In genomic region chr6:36873612-36874011, GRCh38 we compare ENCODE assay signal across 8 cellular contexts. TPM values are rescaled to one million over a fixed set of nuclear protein-coding genes. Genes with fewer than 3 reads are reported as not detected.
DNase-seq lines count a peak whose midpoint lies in the region; ATAC-seq, FAIRE-seq and TF ChIP-seq lines count a peak whose summit lies in the region.

No MANE protein-coding gene starts in this region.

- H3K27ac ChIP-seq in DOHH2 (ENCODE audit: low read depth, low read length) (peak overlapping the region; percentile 71), KMS-11 (peak overlapping the region; percentile 87; the same call in 1 of the 2 replicates), K562 (ENCODE audit: extremely low read depth, low read depth, low read length) (peak overlapping the region; percentile 100), mucosa of rectum (ENCODE audit: low read depth in 2 of 2, low read length in 2 of 2) (no peak overlapping the region)

- intact Hi-C loops in K562 (cut with micrococcal nuclease), result no loop called here
- intact Hi-C loops in head of caudate nucleus (cut with DNase I), result no loop called here

- CTCF ChIA-PET in K562 (lab: Yijun Ruan, JAX; ENCODE audit: low intra/inter-chr PET ratio), result interaction anchor here (0.6 kb wide), 1 partner anchor 10 kb away, joined by 3 read pairs; no protein-coding TSS in a partner anchor

- TF ChIP-seq POLR2A in K562 (conservative IDR thresholded peaks at IDR 0.05), result no peak

- WGBS in K562 (ENCODE audit: insufficient coverage, low coverage, missing lambda C conversion rate), result 0% methylated on average over 2 of the region's 2 CpGs

- peaks cover 41% of the 10 kb centered on the region for H3K36me3 ChIP-seq in DOHH2 (ENCODE audit: control insufficient read depth, low read length)
- peaks cover 2% of the 10 kb centered on the region; the same call in 1 of the 2 replicates for H3K36me3 ChIP-seq in KMS-11 (ENCODE audit: insufficient read depth)
- peaks cover 46% of the 10 kb centered on the region for H3K36me3 ChIP-seq in K562 (ENCODE audit: control insufficient read depth, insufficient read depth, low read length)
- H3K36me3 ChIP-seq in mucosa of rectum (ENCODE audit: control insufficient read depth in 2 of 2, insufficient read depth in 2 of 2, low read length in 2 of 2), result no peaks in the 10 kb centered on the region

- in situ Hi-C loops in K562 (cut with MboI), result no loop called here

- H3K9ac ChIP-seq in KMS-11 (peak overlapping the region; percentile 95; the same call in 1 of the 2 replicates), K562 (ENCODE audit: insufficient read depth in 1 of 2, low read depth in 2 of 2, low read length in 2 of 2) (peak overlapping the region; percentile 98 to 100), mucosa of rectum (ENCODE audit: low read depth in 1 of 2, low read length in 2 of 2) (peak overlapping the region in 1 of 2 donors; percentile 36)

- H3K9me3 ChIP-seq in DOHH2 (ENCODE audit: control insufficient read depth, insufficient read depth, low read length), result no peaks in the 10 kb centered on the region
- H3K9me3 ChIP-seq in K562 (replicated peaks; ENCODE audit: control insufficient read depth, insufficient read depth, low read depth, low read length), result no peaks in the 10 kb centered on the region
- H3K9me3 ChIP-seq in mucosa of rectum (ENCODE audit: control insufficient read depth in 2 of 2, low read length in 2 of 2), result no peaks in the 10 kb centered on the region

- H3K27me3 ChIP-seq in DOHH2 (ENCODE audit: control insufficient read depth, low read length) (no peaks in the 10 kb centered on the region), KMS-11 (ENCODE audit: insufficient read depth, low read depth) (no peaks in the 10 kb centered on the region), K562 (ENCODE audit: control insufficient read depth in 2 of 2, insufficient read depth in 2 of 2, low read length in 2 of 2) (no peaks in the 10 kb centered on the region), mucosa of rectum (ENCODE audit: control insufficient read depth in 2 of 2, insufficient read depth in 2 of 2, low read length in 2 of 2) (no peaks in the 10 kb centered on the region)

- peak; percentile 68 for ATAC-seq in K562

- POLR2A ChIA-PET in K562 (lab: Yijun Ruan, JAX), result interaction anchor here (0.6 to 7.8 kb wide), 12 partner anchors 9 to 905 kb away, joined by 3 to 80 read pairs (median 6); partner anchors contain the start of genes C6orf89 and MTCH1

- TF ChIP-seq RAD21 in K562 (CRISPR knock-in tag; conservative IDR thresholded peaks at IDR 0.05 in 1 of 2, IDR thresholded peaks at IDR 0.05 in 1 of 2), result peak in 1 of 2 experiments; percentile 50; a peak in 2 of 4 replicates

- H3K4me2 ChIP-seq in DOHH2 (ENCODE audit: low read length), result peak overlapping the region; percentile 70
- H3K4me2 ChIP-seq in KMS-11, result peak overlapping the region; percentile 88
- peak overlapping the region; percentile 99 for H3K4me2 ChIP-seq in K562 (ENCODE audit: insufficient read depth, low read length)

- FAIRE-seq in K562 (lab: Jason Lieb, UNC), result peak; percentile 32

- H2AFZ ChIP-seq in KMS-11 (ENCODE audit: low read depth), result peak overlapping the region; percentile 91
- peak overlapping the region; percentile 100 for H2AFZ ChIP-seq in K562 (ENCODE audit: low read depth, low read length)

- H3F3A ChIP-seq in DOHH2 (ENCODE audit: control insufficient read depth, insufficient read depth), result no peaks in the 10 kb centered on the region

- no peak for TF ChIP-seq EP300 in K562 (IDR thresholded peaks at IDR 0.05; ENCODE audit: low read length)

- H3K9me1 ChIP-seq in K562 (ENCODE audit: control insufficient read depth, insufficient read depth, low read length), result no peaks in the 10 kb centered on the region

- peak in 2 of 4 experiments; percentile 60 to 61 for DNase-seq in K562 (ENCODE audit: extremely low read depth in 1 of 4, low spot score in 3 of 4)
- no peak for DNase-seq in ecto neural progenitor cell (ENCODE audit: low spot score)
- no peak for DNase-seq in SIG-M5 (lab: John Stamatoyannopoulos, UW)
- DNase-seq in globus pallidus (ENCODE audit: low spot score), result no peak
- no peak for DNase-seq in head of caudate nucleus

- no peaks in the 10 kb centered on the region for H4K20me1 ChIP-seq in DOHH2 (ENCODE audit: control insufficient read depth, insufficient read depth, low read depth, low read length)
- H4K20me1 ChIP-seq in KMS-11 (ENCODE audit: insufficient read depth), result no peaks in the 10 kb centered on the region
- H4K20me1 ChIP-seq in K562 (replicated peaks; ENCODE audit: control insufficient read depth, insufficient read depth, low read length), result no peaks in the 10 kb centered on the region

- H3K4me3 ChIP-seq in DOHH2 (ENCODE audit: low read length) (peak overlapping the region; percentile 86), KMS-11 (IDR thresholded peaks at IDR 0.05; ENCODE audit: insufficient read depth, low read depth, low read length) (no peak overlapping the region), K562 (peak overlapping the region; percentile 76), mucosa of rectum (ENCODE audit: low read length in 2 of 2) (peak overlapping the region; percentile 90 to 100)

- H3K79me2 ChIP-seq in DOHH2 (ENCODE audit: control insufficient read depth, low read length) (peaks cover 57% of the 10 kb centered on the region), KMS-11 (ENCODE audit: insufficient read depth, low read depth) (peaks cover 11% of the 10 kb centered on the region), K562 (ENCODE audit: control insufficient read depth, insufficient read depth, low read length) (peaks cover 57% of the 10 kb centered on the region)

- no peaks in the 10 kb centered on the region for H3K9me2 ChIP-seq in DOHH2 (replicated peaks; ENCODE audit: control insufficient read depth, low read length)

- TF ChIP-seq CTCF in DOHH2 (IDR thresholded peaks at IDR 0.05; ENCODE audit: low read depth, low read length, poor library complexity, severe bottlenecking) (peak; percentile 13), KMS-11 (conservative IDR thresholded peaks at IDR 0.05; ENCODE audit: low read depth, low read length) (no peak), K562 (IDR thresholded peaks at IDR 0.05 in 2 of 3, conservative IDR thresholded peaks at IDR 0.05 in 1 of 3; ENCODE audit: insufficient read depth in 2 of 3, low read depth in 1 of 3, low read length in 3 of 3) (peak; percentile 41 to 60 (median 57); a peak in 5 of 6 replicates)

- BruUV-seq in K562 (replicated peaks; lab: Mats Ljungman, UMichigan), result TSS peak; percentile 65

- H3K4me1 ChIP-seq in DOHH2 (ENCODE audit: control insufficient read depth, low read length), result peaks cover 27% of the 10 kb centered on the region
- H3K4me1 ChIP-seq in KMS-11 (ENCODE audit: low read depth, poor library complexity, severe bottlenecking), result peaks cover 16% of the 10 kb centered on the region
- H3K4me1 ChIP-seq in K562 (replicated peaks in 1 of 2; ENCODE audit: control insufficient read depth in 2 of 2, insufficient read depth in 2 of 2, low read length in 2 of 2), result peaks cover 0 to 28% of the 10 kb centered on the region in 2 experiments; a peak in 2 of 5 replicates
- peaks cover 5 to 15% of the 10 kb centered on the region in 2 donors for H3K4me1 ChIP-seq in mucosa of rectum (ENCODE audit: control insufficient read depth in 2 of 2, insufficient read depth in 2 of 2, low read length in 2 of 2)

RNA-seq across cellular contexts. Expression of gene PPIL1, which starts 1.0 kb away (rescaled TPM):
- 16.9 and 22.0 TPM in 2 replicates for total RNA-seq in K562 (2011; cell fraction: chromatin; rRNA removed; ENCODE audit: low replicate concordance)
- total RNA-seq in K562 (2011; cell fraction: nucleolus; rRNA removed), result 16.6 and 19.2 TPM in 2 replicates
- total RNA-seq in K562 (2011; cell fraction: nucleoplasm; rRNA removed), result 25.1 and 30.4 TPM in 2 replicates
- total RNA-seq in K562 (2014; rRNA removed) (65.8 and 86.0 TPM in 2 replicates), K562 (2014; rRNA removed; fragmentation: Illumina TruSeq; extraction: Trizol) (130 and 132 TPM in 2 replicates), K562 (2015; rRNA removed; fragmentation: Illumina TruSeq; extraction: Trizol) (107 and 119 TPM in 2 replicates), K562 (2021) (86.9 and 90.1 TPM in 2 replicates)
- polyA plus RNA-seq in K562 (2011; rRNA removed) (113 and 137 TPM in 2 replicates), K562 (2014; fragmentation: Illumina TruSeq; extraction: Trizol) (116 and 156 TPM in 2 replicates), K562 (2014; fragmentation: Nextera tagmentation; extraction: Ambion mirVana) (100 to 1,000 TPM; 195 to 205 TPM), K562 (2014; rRNA removed) (87.9 and 108 TPM in 2 replicates)
- polyA plus RNA-seq in K562 (2011; cell fraction: cytosol; rRNA removed), result 95.1 and 112 TPM in 2 replicates
- polyA plus RNA-seq in K562 (2011; cell fraction: nucleus; rRNA removed), result 24.2 and 38.0 TPM in 2 replicates
- polyA plus RNA-seq in K562 (2012), result 81.7 and 93.9 TPM in 2 replicates
- 105 and 126 TPM in 2 replicates for polyA minus RNA-seq in K562 (2011; rRNA and poly(A)+ RNA removed)
- 34.9 and 49.9 TPM in 2 replicates for polyA minus RNA-seq in K562 (2011; cell fraction: cytosol; rRNA and poly(A)+ RNA removed)
- polyA minus RNA-seq in K562 (2011; cell fraction: nucleus; rRNA and poly(A)+ RNA removed), result 11.2 and 16.2 TPM in 2 replicates

RNA-seq across cellular contexts. Expression of gene C6orf89, which starts 12.1 kb away (rescaled TPM):
- total RNA-seq in K562 (2011; cell fraction: chromatin; rRNA removed; ENCODE audit: low replicate concordance), result 94.9 and 122 TPM in 2 replicates
- 56.4 and 60.3 TPM in 2 replicates for total RNA-seq in K562 (2011; cell fraction: nucleolus; rRNA removed)
- 122 and 177 TPM in 2 replicates for total RNA-seq in K562 (2011; cell fraction: nucleoplasm; rRNA removed)
- 47.2 and 63.5 TPM in 2 replicates for total RNA-seq in K562 (2014; rRNA removed)
- total RNA-seq in K562 (2014; rRNA removed; fragmentation: Illumina TruSeq; extraction: Trizol), result 81.6 and 89.0 TPM in 2 replicates
- total RNA-seq in K562 (2015; rRNA removed; fragmentation: Illumina TruSeq; extraction: Trizol), result 56.9 and 58.5 TPM in 2 replicates
- total RNA-seq in K562 (2021), result 74.8 and 80.1 TPM in 2 replicates
- polyA plus RNA-seq in K562 (2011; rRNA removed), result 92.9 and 95.9 TPM in 2 replicates
- polyA plus RNA-seq in K562 (2011; cell fraction: cytosol; rRNA removed), result 47.9 and 60.0 TPM in 2 replicates
- polyA plus RNA-seq in K562 (2011; cell fraction: nucleus; rRNA removed), result 59.9 and 67.0 TPM in 2 replicates
- polyA plus RNA-seq in K562 (2012), result 71.0 and 74.5 TPM in 2 replicates
- 96.1 and 111 TPM in 2 replicates for polyA plus RNA-seq in K562 (2014; fragmentation: Illumina TruSeq; extraction: Trizol)
- 10 to 100 TPM; 35.2 to 41.9 TPM for polyA plus RNA-seq in K562 (2014; fragmentation: Nextera tagmentation; extraction: Ambion mirVana)
- 46.7 and 67.6 TPM in 2 replicates for polyA plus RNA-seq in K562 (2014; rRNA removed)
- 51.7 and 54.4 TPM in 2 replicates for polyA minus RNA-seq in K562 (2011; rRNA and poly(A)+ RNA removed)
- 23.9 and 29.3 TPM in 2 replicates for polyA minus RNA-seq in K562 (2011; cell fraction: cytosol; rRNA and poly(A)+ RNA removed)
- 9.6 and 22.3 TPM in 2 replicates for polyA minus RNA-seq in K562 (2011; cell fraction: nucleus; rRNA and poly(A)+ RNA removed)

RNA-seq across cellular contexts. Expression of gene CPNE5, which starts 34.4 kb away (rescaled TPM):
- 1.5 and 2.5 TPM in 2 replicates for total RNA-seq in K562 (2011; cell fraction: chromatin; rRNA removed; ENCODE audit: low replicate concordance)
- 0.66 and 1.5 TPM in 2 replicates for total RNA-seq in K562 (2011; cell fraction: nucleolus; rRNA removed)
- total RNA-seq in K562 (2011; cell fraction: nucleoplasm; rRNA removed), result 1.2 and 1.6 TPM in 2 replicates
- total RNA-seq in K562 (2014; rRNA removed), result 0.18 TPM in 1 of 2 replicates, not detected in the other
- total RNA-seq in K562 (2014; rRNA removed; fragmentation: Illumina TruSeq; extraction: Trizol), result not detected in 2 replicates
- 0.14 TPM in 1 of 2 replicates, not detected in the other for total RNA-seq in K562 (2015; rRNA removed; fragmentation: Illumina TruSeq; extraction: Trizol)
- total RNA-seq in K562 (2021), result 0.47 and 0.49 TPM in 2 replicates
- polyA plus RNA-seq in K562 (2011; rRNA removed), result 0.46 and 0.61 TPM in 2 replicates
- 0.19 and 0.31 TPM in 2 replicates for polyA plus RNA-seq in K562 (2011; cell fraction: cytosol; rRNA removed)
- polyA plus RNA-seq in K562 (2011; cell fraction: nucleus; rRNA removed), result 1.2 and 1.9 TPM in 2 replicates
- 0.33 and 1.8 TPM in 2 replicates for polyA plus RNA-seq in K562 (2012)
- 0.43 TPM in 1 of 2 replicates, not detected in the other for polyA plus RNA-seq in K562 (2014; fragmentation: Illumina TruSeq; extraction: Trizol)
- 1 to 10 TPM in 1 of 2 experiments, under 1 TPM in 1; 0.21 to 1.0 TPM for polyA plus RNA-seq in K562 (2014; fragmentation: Nextera tagmentation; extraction: Ambion mirVana)
- polyA plus RNA-seq in K562 (2014; rRNA removed), result 0.69 TPM in 1 of 2 replicates, not detected in the other
- polyA minus RNA-seq in K562 (2011; rRNA and poly(A)+ RNA removed), result 0.67 TPM in 1 of 2 replicates, not detected in the other
- not detected in 2 replicates for polyA minus RNA-seq in K562 (2011; cell fraction: cytosol; rRNA and poly(A)+ RNA removed)
- 0.78 and 0.81 TPM in 2 replicates for polyA minus RNA-seq in K562 (2011; cell fraction: nucleus; rRNA and poly(A)+ RNA removed)

Comparison
In these comparisons a context has a peak if more than half of its experiments do, and no peak if none do; other contexts are left out.
1. H3K27ac ChIP-seq: peak in DOHH2 (single experiment), KMS-11 (single experiment) and K562 (single experiment); none in mucosa of rectum (0 of 2).
2. Peak in every context shown above with its lines, with median percentiles within 50 percentile points of each other: H3K4me2 ChIP-seq.